ENCODE assay signal across 1 cellular context in the genomic region with DNA sequence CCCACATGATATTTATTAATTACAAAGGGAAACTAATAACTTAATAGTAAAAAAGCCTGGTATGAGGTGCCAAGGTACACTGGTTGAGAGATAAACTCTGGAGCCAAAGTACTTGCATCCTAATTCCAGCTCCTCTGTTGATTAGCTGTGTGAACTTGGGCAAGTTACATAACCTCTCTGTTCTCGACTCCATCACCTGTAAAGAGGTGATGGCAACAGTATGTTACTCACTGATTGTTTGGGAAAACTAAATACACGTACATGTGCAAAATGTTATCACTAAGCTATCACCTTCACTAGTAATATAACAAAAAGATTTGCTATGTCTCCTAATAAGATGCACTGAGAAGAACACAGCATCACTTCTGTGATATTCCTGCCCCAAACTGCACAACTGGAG.
TF ChIP-seq lines count a peak whose summit lies in the region.

No MANE protein-coding gene starts in this region.

TF ChIP-seq in K562, 482 proteins besides CTCF, POLR2A, EP300 and RAD21 (continued from another document):
- TF ChIP-seq, protein P1, sequence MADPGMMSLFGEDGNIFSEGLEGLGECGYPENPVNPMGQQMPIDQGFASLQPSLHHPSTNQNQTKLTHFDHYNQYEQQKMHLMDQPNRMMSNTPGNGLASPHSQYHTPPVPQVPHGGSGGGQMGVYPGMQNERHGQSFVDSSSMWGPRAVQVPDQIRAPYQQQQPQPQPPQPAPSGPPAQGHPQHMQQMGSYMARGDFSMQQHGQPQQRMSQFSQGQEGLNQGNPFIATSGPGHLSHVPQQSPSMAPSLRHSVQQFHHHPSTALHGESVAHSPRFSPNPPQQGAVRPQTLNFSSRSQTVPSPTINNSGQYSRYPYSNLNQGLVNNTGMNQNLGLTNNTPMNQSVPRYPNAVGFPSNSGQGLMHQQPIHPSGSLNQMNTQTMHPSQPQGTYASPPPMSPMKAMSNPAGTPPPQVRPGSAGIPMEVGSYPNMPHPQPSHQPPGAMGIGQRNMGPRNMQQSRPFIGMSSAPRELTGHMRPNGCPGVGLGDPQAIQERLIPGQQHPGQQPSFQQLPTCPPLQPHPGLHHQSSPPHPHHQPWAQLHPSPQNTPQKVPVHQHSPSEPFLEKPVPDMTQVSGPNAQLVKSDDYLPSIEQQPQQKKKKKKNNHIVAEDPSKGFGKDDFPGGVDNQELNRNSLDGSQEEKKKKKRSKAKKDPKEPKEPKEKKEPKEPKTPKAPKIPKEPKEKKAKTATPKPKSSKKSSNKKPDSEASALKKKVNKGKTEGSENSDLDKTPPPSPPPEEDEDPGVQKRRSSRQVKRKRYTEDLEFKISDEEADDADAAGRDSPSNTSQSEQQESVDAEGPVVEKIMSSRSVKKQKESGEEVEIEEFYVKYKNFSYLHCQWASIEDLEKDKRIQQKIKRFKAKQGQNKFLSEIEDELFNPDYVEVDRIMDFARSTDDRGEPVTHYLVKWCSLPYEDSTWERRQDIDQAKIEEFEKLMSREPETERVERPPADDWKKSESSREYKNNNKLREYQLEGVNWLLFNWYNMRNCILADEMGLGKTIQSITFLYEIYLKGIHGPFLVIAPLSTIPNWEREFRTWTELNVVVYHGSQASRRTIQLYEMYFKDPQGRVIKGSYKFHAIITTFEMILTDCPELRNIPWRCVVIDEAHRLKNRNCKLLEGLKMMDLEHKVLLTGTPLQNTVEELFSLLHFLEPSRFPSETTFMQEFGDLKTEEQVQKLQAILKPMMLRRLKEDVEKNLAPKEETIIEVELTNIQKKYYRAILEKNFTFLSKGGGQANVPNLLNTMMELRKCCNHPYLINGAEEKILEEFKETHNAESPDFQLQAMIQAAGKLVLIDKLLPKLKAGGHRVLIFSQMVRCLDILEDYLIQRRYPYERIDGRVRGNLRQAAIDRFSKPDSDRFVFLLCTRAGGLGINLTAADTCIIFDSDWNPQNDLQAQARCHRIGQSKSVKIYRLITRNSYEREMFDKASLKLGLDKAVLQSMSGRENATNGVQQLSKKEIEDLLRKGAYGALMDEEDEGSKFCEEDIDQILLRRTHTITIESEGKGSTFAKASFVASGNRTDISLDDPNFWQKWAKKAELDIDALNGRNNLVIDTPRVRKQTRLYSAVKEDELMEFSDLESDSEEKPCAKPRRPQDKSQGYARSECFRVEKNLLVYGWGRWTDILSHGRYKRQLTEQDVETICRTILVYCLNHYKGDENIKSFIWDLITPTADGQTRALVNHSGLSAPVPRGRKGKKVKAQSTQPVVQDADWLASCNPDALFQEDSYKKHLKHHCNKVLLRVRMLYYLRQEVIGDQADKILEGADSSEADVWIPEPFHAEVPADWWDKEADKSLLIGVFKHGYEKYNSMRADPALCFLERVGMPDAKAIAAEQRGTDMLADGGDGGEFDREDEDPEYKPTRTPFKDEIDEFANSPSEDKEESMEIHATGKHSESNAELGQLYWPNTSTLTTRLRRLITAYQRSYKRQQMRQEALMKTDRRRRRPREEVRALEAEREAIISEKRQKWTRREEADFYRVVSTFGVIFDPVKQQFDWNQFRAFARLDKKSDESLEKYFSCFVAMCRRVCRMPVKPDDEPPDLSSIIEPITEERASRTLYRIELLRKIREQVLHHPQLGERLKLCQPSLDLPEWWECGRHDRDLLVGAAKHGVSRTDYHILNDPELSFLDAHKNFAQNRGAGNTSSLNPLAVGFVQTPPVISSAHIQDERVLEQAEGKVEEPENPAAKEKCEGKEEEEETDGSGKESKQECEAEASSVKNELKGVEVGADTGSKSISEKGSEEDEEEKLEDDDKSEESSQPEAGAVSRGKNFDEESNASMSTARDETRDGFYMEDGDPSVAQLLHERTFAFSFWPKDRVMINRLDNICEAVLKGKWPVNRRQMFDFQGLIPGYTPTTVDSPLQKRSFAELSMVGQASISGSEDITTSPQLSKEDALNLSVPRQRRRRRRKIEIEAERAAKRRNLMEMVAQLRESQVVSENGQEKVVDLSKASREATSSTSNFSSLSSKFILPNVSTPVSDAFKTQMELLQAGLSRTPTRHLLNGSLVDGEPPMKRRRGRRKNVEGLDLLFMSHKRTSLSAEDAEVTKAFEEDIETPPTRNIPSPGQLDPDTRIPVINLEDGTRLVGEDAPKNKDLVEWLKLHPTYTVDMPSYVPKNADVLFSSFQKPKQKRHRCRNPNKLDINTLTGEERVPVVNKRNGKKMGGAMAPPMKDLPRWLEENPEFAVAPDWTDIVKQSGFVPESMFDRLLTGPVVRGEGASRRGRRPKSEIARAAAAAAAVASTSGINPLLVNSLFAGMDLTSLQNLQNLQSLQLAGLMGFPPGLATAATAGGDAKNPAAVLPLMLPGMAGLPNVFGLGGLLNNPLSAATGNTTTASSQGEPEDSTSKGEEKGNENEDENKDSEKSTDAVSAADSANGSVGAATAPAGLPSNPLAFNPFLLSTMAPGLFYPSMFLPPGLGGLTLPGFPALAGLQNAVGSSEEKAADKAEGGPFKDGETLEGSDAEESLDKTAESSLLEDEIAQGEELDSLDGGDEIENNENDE (IDR thresholded peaks at IDR 0.05; ENCODE audit: low read depth, low read length): no peak
- TF ChIP-seq FUS (optimal IDR thresholded peaks at IDR 0.05; ENCODE audit: low read depth, low read length) (no peak), ZFP36 (IDR thresholded peaks at IDR 0.05; ENCODE audit: low read depth, low read length, partially characterized antibody) (peak; percentile 60), RBM25 (IDR thresholded peaks at IDR 0.05; ENCODE audit: low read depth, low read length, severe bottlenecking) (peak; percentile 76), NFE2 (IDR thresholded peaks at IDR 0.05; ENCODE audit: low read depth) (no peak)
